Comparison of ENCODE assay signal across 5 cellular contexts in genomic region chr2:32403782-32404181, GRCh38.
"Had no signal": no experiment of that assay in that cellular context is flagged by ENCODE, and none has a peak within 500 bp of the region (broad histone marks: within the 10 kb centered on the region; RNA-seq: fewer than 3 reads in every experiment).

No MANE protein-coding gene starts in this region.

- H3K4me3 ChIP-seq: K562 had no signal

- ATAC-seq: K562 had no signal

- H3K27ac ChIP-seq: HL-60 had no signal

- FAIRE-seq: HTR-8/SVneo had no signal

- DNase-seq: KBM-7, KG1 had no signal
